2 cellular contexts compared by ENCODE assay signal in the genomic region with DNA sequence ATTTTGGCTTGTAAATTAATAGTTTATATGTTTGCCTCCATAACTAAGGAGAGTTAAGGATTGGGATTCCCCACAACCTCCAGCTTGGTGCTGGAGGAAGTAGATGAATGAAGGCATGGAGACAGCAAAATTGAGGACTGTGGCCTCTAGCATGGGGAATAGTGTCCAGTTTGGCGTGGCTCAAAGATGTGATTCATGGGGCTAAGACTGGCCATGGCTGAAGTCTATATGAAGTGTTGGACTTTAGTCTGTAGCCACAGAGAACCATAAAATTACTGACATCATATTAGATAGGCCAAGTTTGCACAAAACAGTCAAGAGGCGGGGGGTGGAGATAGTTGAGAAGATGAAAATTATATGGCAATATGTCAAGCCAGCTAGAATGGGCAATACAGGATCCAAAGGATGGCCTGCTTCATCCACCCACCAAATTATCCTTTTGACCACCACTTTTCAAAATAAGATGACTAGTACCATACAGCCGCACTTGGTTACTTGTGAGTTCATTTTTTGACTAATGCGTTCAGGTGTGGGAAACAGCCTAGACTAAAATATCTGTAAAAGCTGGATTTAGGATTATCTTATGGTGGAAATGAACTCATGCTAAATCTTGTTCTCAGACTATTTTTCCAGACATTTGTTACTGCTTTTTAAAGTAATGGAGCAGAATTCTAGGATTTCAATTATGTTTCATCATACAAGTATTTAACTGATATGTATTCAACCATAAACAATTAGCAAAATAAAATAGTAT.
TF ChIP-seq lines count a peak whose summit lies in the region.

No MANE protein-coding gene starts in this region.

TF ChIP-seq in IMR-90, 13 proteins besides CTCF, POLR2A, EP300 and RAD21:
- TF ChIP-seq, protein P1, sequence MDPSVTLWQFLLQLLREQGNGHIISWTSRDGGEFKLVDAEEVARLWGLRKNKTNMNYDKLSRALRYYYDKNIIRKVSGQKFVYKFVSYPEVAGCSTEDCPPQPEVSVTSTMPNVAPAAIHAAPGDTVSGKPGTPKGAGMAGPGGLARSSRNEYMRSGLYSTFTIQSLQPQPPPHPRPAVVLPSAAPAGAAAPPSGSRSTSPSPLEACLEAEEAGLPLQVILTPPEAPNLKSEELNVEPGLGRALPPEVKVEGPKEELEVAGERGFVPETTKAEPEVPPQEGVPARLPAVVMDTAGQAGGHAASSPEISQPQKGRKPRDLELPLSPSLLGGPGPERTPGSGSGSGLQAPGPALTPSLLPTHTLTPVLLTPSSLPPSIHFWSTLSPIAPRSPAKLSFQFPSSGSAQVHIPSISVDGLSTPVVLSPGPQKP (IDR thresholded peaks at IDR 0.05; ENCODE audit: borderline replicate concordance, low read depth, low read length), result no peak
- TF ChIP-seq MXI1 (IDR thresholded peaks at IDR 0.05; ENCODE audit: borderline replicate concordance, low read depth, low read length) (no peak), RCOR1 (IDR thresholded peaks at IDR 0.05; ENCODE audit: insufficient replicate concordance, low read length) (no peak), RFX5 (IDR thresholded peaks at IDR 0.05; ENCODE audit: low read depth, low read length) (no peak), CHD1 (IDR thresholded peaks at IDR 0.05; ENCODE audit: low read depth, low read length) (no peak), MAFK (IDR thresholded peaks at IDR 0.05; ENCODE audit: low read depth, low read length) (no peak), NFE2L2 (IDR thresholded peaks at IDR 0.05; ENCODE audit: low read depth, low read length) (no peak), SMC3 (IDR thresholded peaks at IDR 0.05; ENCODE audit: low read depth, low read length) (no peak), CEBPB (IDR thresholded peaks at IDR 0.05; ENCODE audit: low read depth, low read length) (no peak), MAZ (IDR thresholded peaks at IDR 0.05; ENCODE audit: borderline replicate concordance, low read depth, low read length) (no peak), BHLHE40 (IDR thresholded peaks at IDR 0.05; ENCODE audit: low read depth, low read length) (no peak), FOS (IDR thresholded peaks at IDR 0.05; ENCODE audit: low read depth, low read length) (no peak)
- TF ChIP-seq, protein P2, sequence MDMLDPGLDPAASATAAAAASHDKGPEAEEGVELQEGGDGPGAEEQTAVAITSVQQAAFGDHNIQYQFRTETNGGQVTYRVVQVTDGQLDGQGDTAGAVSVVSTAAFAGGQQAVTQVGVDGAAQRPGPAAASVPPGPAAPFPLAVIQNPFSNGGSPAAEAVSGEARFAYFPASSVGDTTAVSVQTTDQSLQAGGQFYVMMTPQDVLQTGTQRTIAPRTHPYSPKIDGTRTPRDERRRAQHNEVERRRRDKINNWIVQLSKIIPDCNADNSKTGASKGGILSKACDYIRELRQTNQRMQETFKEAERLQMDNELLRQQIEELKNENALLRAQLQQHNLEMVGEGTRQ (IDR thresholded peaks at IDR 0.05; ENCODE audit: low read depth, low read length), result no peak
TF ChIP-seq in IMR-90: peak in this region for 0.

TF ChIP-seq in K562, 482 proteins besides CTCF, POLR2A, EP300 and RAD21:
- TF ChIP-seq TBL1XR1 (IDR thresholded peaks at IDR 0.05; ENCODE audit: low read length in 2 of 2) (no peak), KLF1 (tag; IDR thresholded peaks at IDR 0.05) (no peak), TRIM24 (IDR thresholded peaks at IDR 0.05) (no peak), ZKSCAN1 (IDR thresholded peaks at IDR 0.05; ENCODE audit: low read depth, low read length) (no peak), PYGO2 (tag; IDR thresholded peaks at IDR 0.05) (no peak), SNIP1 (IDR thresholded peaks at IDR 0.05; ENCODE audit: low read depth) (no peak), ZC3H4 (CRISPR knock-in tag; IDR thresholded peaks at IDR 0.05; ENCODE audit: borderline replicate concordance) (no peak), NELFE (IDR thresholded peaks at IDR 0.05; ENCODE audit: insufficient read depth, insufficient read length) (no peak), RCOR1 (IDR thresholded peaks at IDR 0.05; ENCODE audit: borderline replicate concordance in 1 of 2, low read depth in 2 of 2, low read length in 2 of 2) (no peak), CBX5 (IDR thresholded peaks at IDR 0.05; ENCODE audit: borderline replicate concordance, low read depth) (no peak), BRF1 (IDR thresholded peaks at IDR 0.05; ENCODE audit: borderline replicate concordance, extremely low read depth, insufficient read length) (no peak)
- TF ChIP-seq, protein P3, sequence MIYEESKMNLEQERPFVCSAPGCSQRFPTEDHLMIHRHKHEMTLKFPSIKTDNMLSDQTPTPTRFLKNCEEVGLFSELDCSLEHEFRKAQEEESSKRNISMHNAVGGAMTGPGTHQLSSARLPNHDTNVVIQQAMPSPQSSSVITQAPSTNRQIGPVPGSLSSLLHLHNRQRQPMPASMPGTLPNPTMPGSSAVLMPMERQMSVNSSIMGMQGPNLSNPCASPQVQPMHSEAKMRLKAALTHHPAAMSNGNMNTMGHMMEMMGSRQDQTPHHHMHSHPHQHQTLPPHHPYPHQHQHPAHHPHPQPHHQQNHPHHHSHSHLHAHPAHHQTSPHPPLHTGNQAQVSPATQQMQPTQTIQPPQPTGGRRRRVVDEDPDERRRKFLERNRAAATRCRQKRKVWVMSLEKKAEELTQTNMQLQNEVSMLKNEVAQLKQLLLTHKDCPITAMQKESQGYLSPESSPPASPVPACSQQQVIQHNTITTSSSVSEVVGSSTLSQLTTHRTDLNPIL (CRISPR knock-in tag; IDR thresholded peaks at IDR 0.05), result no peak
- TF ChIP-seq, protein P4, sequence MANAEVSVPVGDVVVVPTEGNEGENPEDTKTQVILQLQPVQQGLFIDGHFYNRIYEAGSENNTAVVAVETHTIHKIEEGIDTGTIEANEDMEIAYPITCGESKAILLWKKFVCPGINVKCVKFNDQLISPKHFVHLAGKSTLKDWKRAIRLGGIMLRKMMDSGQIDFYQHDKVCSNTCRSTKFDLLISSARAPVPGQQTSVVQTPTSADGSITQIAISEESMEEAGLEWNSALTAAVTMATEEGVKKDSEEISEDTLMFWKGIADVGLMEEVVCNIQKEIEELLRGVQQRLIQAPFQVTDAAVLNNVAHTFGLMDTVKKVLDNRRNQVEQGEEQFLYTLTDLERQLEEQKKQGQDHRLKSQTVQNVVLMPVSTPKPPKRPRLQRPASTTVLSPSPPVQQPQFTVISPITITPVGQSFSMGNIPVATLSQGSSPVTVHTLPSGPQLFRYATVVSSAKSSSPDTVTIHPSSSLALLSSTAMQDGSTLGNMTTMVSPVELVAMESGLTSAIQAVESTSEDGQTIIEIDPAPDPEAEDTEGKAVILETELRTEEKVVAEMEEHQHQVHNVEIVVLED (CRISPR knock-in tag; IDR thresholded peaks at IDR 0.05), result no peak
- TF ChIP-seq, protein P5, sequence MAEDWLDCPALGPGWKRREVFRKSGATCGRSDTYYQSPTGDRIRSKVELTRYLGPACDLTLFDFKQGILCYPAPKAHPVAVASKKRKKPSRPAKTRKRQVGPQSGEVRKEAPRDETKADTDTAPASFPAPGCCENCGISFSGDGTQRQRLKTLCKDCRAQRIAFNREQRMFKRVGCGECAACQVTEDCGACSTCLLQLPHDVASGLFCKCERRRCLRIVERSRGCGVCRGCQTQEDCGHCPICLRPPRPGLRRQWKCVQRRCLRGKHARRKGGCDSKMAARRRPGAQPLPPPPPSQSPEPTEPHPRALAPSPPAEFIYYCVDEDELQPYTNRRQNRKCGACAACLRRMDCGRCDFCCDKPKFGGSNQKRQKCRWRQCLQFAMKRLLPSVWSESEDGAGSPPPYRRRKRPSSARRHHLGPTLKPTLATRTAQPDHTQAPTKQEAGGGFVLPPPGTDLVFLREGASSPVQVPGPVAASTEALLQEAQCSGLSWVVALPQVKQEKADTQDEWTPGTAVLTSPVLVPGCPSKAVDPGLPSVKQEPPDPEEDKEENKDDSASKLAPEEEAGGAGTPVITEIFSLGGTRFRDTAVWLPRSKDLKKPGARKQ (CRISPR knock-in tag; IDR thresholded peaks at IDR 0.05), result no peak
- TF ChIP-seq, protein P6, sequence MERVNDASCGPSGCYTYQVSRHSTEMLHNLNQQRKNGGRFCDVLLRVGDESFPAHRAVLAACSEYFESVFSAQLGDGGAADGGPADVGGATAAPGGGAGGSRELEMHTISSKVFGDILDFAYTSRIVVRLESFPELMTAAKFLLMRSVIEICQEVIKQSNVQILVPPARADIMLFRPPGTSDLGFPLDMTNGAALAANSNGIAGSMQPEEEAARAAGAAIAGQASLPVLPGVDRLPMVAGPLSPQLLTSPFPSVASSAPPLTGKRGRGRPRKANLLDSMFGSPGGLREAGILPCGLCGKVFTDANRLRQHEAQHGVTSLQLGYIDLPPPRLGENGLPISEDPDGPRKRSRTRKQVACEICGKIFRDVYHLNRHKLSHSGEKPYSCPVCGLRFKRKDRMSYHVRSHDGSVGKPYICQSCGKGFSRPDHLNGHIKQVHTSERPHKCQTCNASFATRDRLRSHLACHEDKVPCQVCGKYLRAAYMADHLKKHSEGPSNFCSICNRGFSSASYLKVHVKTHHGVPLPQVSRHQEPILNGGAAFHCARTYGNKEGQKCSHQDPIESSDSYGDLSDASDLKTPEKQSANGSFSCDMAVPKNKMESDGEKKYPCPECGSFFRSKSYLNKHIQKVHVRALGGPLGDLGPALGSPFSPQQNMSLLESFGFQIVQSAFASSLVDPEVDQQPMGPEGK (CRISPR knock-in tag; IDR thresholded peaks at IDR 0.05; ENCODE audit: borderline replicate concordance), result no peak
